Comparison of ENCODE assay signal across 21 cellular contexts in genomic region chr10:15539262-15539661, GRCh38.
"Had no signal": no experiment of that assay in that cellular context is flagged by ENCODE, and none has a peak within 500 bp of the region (broad histone marks: within the 10 kb centered on the region; RNA-seq: fewer than 3 reads in every experiment).

No MANE protein-coding gene starts in this region.

- DNase-seq: colonic mucosa; dermis blood vessel endothelial cell; effector memory CD8-positive, alpha-beta T cell; erythroblast; esophagus squamous epithelium; foreskin fibroblast; gastrocnemius medialis; head of caudate nucleus; left ventricle myocardium superior; lower lobe of right lung; naive thymus-derived CD8-positive, alpha-beta T cell; nephron progenitor cell; nucleus accumbens; stimulated activated CD4-positive, alpha-beta T cell treated with anti-CD3 and anti-CD28 coated beads, Interleukin-12 subunit alpha, Interleukin-12 subunit beta, amount 100 ng/mL, for 4 hours; stimulated activated CD4-positive, alpha-beta T cell treated with anti-CD3 and anti-CD28 coated beads, Interleukin-1b, Interleukin-23, amount 100 ng/mL, for 48 hours; stimulated activated CD4-positive, alpha-beta T cell treated with anti-CD3 and anti-CD28 coated beads, Interleukin-4, amount 100 ng/mL, for 1 hour; stimulated activated CD8-positive, alpha-beta memory T cell treated with anti-CD3 and anti-CD28 coated beads, Interleukin-4, amount 100 ng/mL, for 48 hours; stimulated activated naive CD4-positive, alpha-beta T cell; stimulated activated naive CD8-positive, alpha-beta T cell treated with anti-CD3 and anti-CD28 coated beads, Interleukin-15, amount 100 ng/mL, for 72 hours; testis; tibial artery had no signal
